In genomic region chr1:242425232-242425631, GRCh38 we compare ENCODE assay signal across 13 cellular contexts.
DNase-seq lines count a peak whose midpoint lies in the region; ATAC-seq and TF ChIP-seq lines count a peak whose summit lies in the region.
"Had no signal": no experiment of that assay in that cellular context is flagged by ENCODE, and none has a peak within 500 bp of the region (broad histone marks: within the 10 kb centered on the region; RNA-seq: fewer than 3 reads in every experiment).

No MANE protein-coding gene starts in this region.

- peak; percentile 10 for DNase-seq in activated CD4-positive, alpha-beta memory T cell treated with anti-CD3 and anti-CD28 coated beads for 36 hours
- no peak for DNase-seq in activated CD4-positive, alpha-beta memory T cell treated with anti-CD3 and anti-CD28 coated beads, Interleukin-2, amount 10 ng/mL, durations not matched to agents 7 days and 5 days
- DNase-seq in OCI-LY7 (ENCODE audit: low spot score) (peak; percentile 25), neural crest cell (ENCODE audit: low read depth, low spot score) (no peak), immature natural killer cell (no peak)
- no peak for DNase-seq in effector CD8-positive, alpha-beta T cell (lab: John Stamatoyannopoulos, UW)
- DNase-seq: NCI-H446 treated with DMSO at 0.1 percent for 48 hours, T1000 had no signal

- no peaks in the 10 kb centered on the region for H3K27me3 Mint-ChIP-seq in activated CD4-positive, alpha-beta memory T cell treated with anti-CD3 and anti-CD28 coated beads for 36 hours
- no peaks in the 10 kb centered on the region for H3K27me3 Mint-ChIP-seq in activated CD4-positive, alpha-beta memory T cell treated with anti-CD3 and anti-CD28 coated beads, Interleukin-2, amount 10 ng/mL, durations not matched to agents 7 days and 5 days
- H3K27me3 Mint-ChIP-seq in neural crest cell (ENCODE audit: low read depth), result peaks cover 2% of the 10 kb centered on the region
- H3K27me3 Mint-ChIP-seq in immature natural killer cell (ENCODE audit: low read depth in 3 of 3), result peaks cover 0 to 3% (median 0%) of the 10 kb centered on the region in 3 donors

- no peaks in the 10 kb centered on the region for H3K4me1 Mint-ChIP-seq in activated CD4-positive, alpha-beta memory T cell treated with anti-CD3 and anti-CD28 coated beads for 36 hours (ENCODE audit: low read depth)
- H3K4me1 Mint-ChIP-seq in activated CD4-positive, alpha-beta memory T cell treated with anti-CD3 and anti-CD28 coated beads, Interleukin-2, amount 10 ng/mL, durations not matched to agents 7 days and 5 days, result no peaks in the 10 kb centered on the region
- H3K4me1 Mint-ChIP-seq in neural crest cell (no peaks in the 10 kb centered on the region), immature natural killer cell (no peaks in the 10 kb centered on the region)
- H3K4me1 Mint-ChIP-seq: B cell had no signal

- intact Hi-C loops in activated CD4-positive, alpha-beta memory T cell treated with anti-CD3 and anti-CD28 coated beads for 36 hours (cut with micrococcal nuclease), result no loop called here
- intact Hi-C loops in OCI-LY7 (cut with micrococcal nuclease; ENCODE audit: unreplicated experiment), result no loop called here

- H3K27ac Mint-ChIP-seq in activated CD4-positive, alpha-beta memory T cell treated with anti-CD3 and anti-CD28 coated beads for 36 hours, result no peak overlapping the region
- no peak overlapping the region for H3K27ac Mint-ChIP-seq in activated CD4-positive, alpha-beta memory T cell treated with anti-CD3 and anti-CD28 coated beads, Interleukin-2, amount 10 ng/mL, durations not matched to agents 7 days and 5 days
- H3K27ac Mint-ChIP-seq in neural crest cell (ENCODE audit: unreplicated experiment) (no peak overlapping the region), immature natural killer cell (no peak overlapping the region)
- H3K27ac Mint-ChIP-seq: activated T-helper 1 cell treated with anti-CD3 and anti-CD28 coated beads, Interleukin-12 subunit alpha, Interleukin-12 subunit beta, Interleukin-2, Interleukin-4 antibody, amounts not matched to agents 30 ng/mL and 10 ng/mL and 1 ng/mL, durations not matched to agents 14 hours and 24 hours and 36 hours; B cell had no signal

- H4K20me1 ChIP-seq in OCI-LY7 (ENCODE audit: insufficient read depth, low read length), result no peaks in the 10 kb centered on the region

- H3K9me2 ChIP-seq in OCI-LY7 (ENCODE audit: insufficient read depth, low read length), result no peaks in the 10 kb centered on the region

- no peak overlapping the region for H3K4me3 Mint-ChIP-seq in activated CD4-positive, alpha-beta memory T cell treated with anti-CD3 and anti-CD28 coated beads for 36 hours
- no peak overlapping the region for H3K4me3 Mint-ChIP-seq in activated CD4-positive, alpha-beta memory T cell treated with anti-CD3 and anti-CD28 coated beads, Interleukin-2, amount 10 ng/mL, durations not matched to agents 7 days and 5 days
- H3K4me3 Mint-ChIP-seq in neural crest cell, result no peak overlapping the region
- H3K4me3 Mint-ChIP-seq in immature natural killer cell, result no peak overlapping the region
- H3K4me3 Mint-ChIP-seq: activated T-helper 1 cell treated with anti-CD3 and anti-CD28 coated beads, Interleukin-12 subunit alpha, Interleukin-12 subunit beta, Interleukin-2, Interleukin-4 antibody, amounts not matched to agents 30 ng/mL and 10 ng/mL and 1 ng/mL, durations not matched to agents 14 hours and 24 hours and 36 hours; B cell had no signal

- H3K4me3 ChIP-seq in OCI-LY7 (ENCODE audit: low read depth, low read length, poor library complexity, severe bottlenecking), result no peak overlapping the region

- TF ChIP-seq CTCF in OCI-LY7 (conservative IDR thresholded peaks at IDR 0.05; ENCODE audit: low read length) (peak; percentile 60), neural crest cell (conservative IDR thresholded peaks at IDR 0.05) (peak; percentile 40)

- H3K4me2 ChIP-seq in OCI-LY7 (ENCODE audit: low read length), result no peak overlapping the region

- H3K36me3 ChIP-seq in OCI-LY7 (ENCODE audit: insufficient read depth, low read length), result no peaks in the 10 kb centered on the region

- no peaks in the 10 kb centered on the region for H3K9me3 ChIP-seq in OCI-LY7 (ENCODE audit: low read length)

- no peaks in the 10 kb centered on the region for H3K9me3 Mint-ChIP-seq in activated CD4-positive, alpha-beta memory T cell treated with anti-CD3 and anti-CD28 coated beads for 36 hours
- no peaks in the 10 kb centered on the region for H3K9me3 Mint-ChIP-seq in activated CD4-positive, alpha-beta memory T cell treated with anti-CD3 and anti-CD28 coated beads, Interleukin-2, amount 10 ng/mL, durations not matched to agents 7 days and 5 days
- H3K9me3 Mint-ChIP-seq in neural crest cell (no peaks in the 10 kb centered on the region), immature natural killer cell (peaks cover 0 to 3% (median under 1%) of the 10 kb centered on the region in 6 donors)
- H3K9me3 Mint-ChIP-seq: activated T-helper 1 cell treated with anti-CD3 and anti-CD28 coated beads, Interleukin-12 subunit alpha, Interleukin-12 subunit beta, Interleukin-2, Interleukin-4 antibody, amounts not matched to agents 30 ng/mL and 10 ng/mL and 1 ng/mL, durations not matched to agents 14 hours and 24 hours and 36 hours had no signal

- POLR2A ChIA-PET in activated CD4-positive, alpha-beta memory T cell treated with anti-CD3 and anti-CD28 coated beads for 36 hours (lab: Charles Lee), result no interaction called here
- POLR2A ChIA-PET in activated CD4-positive, alpha-beta memory T cell treated with anti-CD3 and anti-CD28 coated beads, Interleukin-2, amount 10 ng/mL, durations not matched to agents 7 days and 5 days (lab: Charles Lee), result no interaction called here
- POLR2A ChIA-PET in OCI-LY7 (lab: Charles Lee), result interaction anchor here (0.7 to 1.3 kb wide), 2 partner anchors 8 to 11 kb away, joined by 3 to 4 read pairs; no protein-coding TSS in a partner anchor

- H2AFZ ChIP-seq in OCI-LY7 (ENCODE audit: low read length), result no peak overlapping the region

- H3K4me1 ChIP-seq in OCI-LY7 (ENCODE audit: insufficient read depth, low read length, poor library complexity, severe bottlenecking), result no peaks in the 10 kb centered on the region

- CTCF ChIA-PET in activated CD4-positive, alpha-beta memory T cell treated with anti-CD3 and anti-CD28 coated beads for 36 hours (lab: Charles Lee), result interaction anchor here (0.7 kb wide), 1 partner anchor 30 kb away, joined by 3 read pairs; no protein-coding TSS in a partner anchor
- CTCF ChIA-PET in activated CD4-positive, alpha-beta memory T cell treated with anti-CD3 and anti-CD28 coated beads, Interleukin-2, amount 10 ng/mL, durations not matched to agents 7 days and 5 days (lab: Charles Lee), result no interaction called here
- CTCF ChIA-PET in OCI-LY7 (lab: Charles Lee; ENCODE audit: unreplicated experiment), result interaction anchor here (0.6 kb wide), 1 partner anchor 1708 kb away, joined by 3 read pairs; no protein-coding TSS in a partner anchor

- H3K79me2 ChIP-seq in OCI-LY7 (ENCODE audit: insufficient read depth, low read depth, low read length), result no peaks in the 10 kb centered on the region

- no peak overlapping the region for H3K27ac ChIP-seq in OCI-LY7 (ENCODE audit: low read depth, low read length, poor library complexity, severe bottlenecking)

- ATAC-seq in HG02885 (IDR thresholded peaks at IDR 0.05; ENCODE audit: poor library complexity, unreplicated experiment) (peak; percentile 60), HG02571 (IDR thresholded peaks at IDR 0.05; ENCODE audit: unreplicated experiment) (no peak)
- ATAC-seq: sciatic nerve had no signal

- no peaks in the 10 kb centered on the region for H3K36me3 Mint-ChIP-seq in activated CD4-positive, alpha-beta memory T cell treated with anti-CD3 and anti-CD28 coated beads for 36 hours
- no peaks in the 10 kb centered on the region for H3K36me3 Mint-ChIP-seq in activated CD4-positive, alpha-beta memory T cell treated with anti-CD3 and anti-CD28 coated beads, Interleukin-2, amount 10 ng/mL, durations not matched to agents 7 days and 5 days (ENCODE audit: low read depth)
- H3K36me3 Mint-ChIP-seq in neural crest cell (ENCODE audit: low read depth) (no peaks in the 10 kb centered on the region), immature natural killer cell (no peaks in the 10 kb centered on the region)

- no TSS peak for BruUV-seq in OCI-LY7 (replicated peaks; lab: Mats Ljungman, UMichigan)

Comparison
In these comparisons a context has a peak if more than half of its experiments do, and no peak if none do; other contexts are left out.
1. DNase-seq: peak in activated CD4-positive, alpha-beta memory T cell treated with anti-CD3 and anti-CD28 coated beads for 36 hours (single experiment) and OCI-LY7 (single experiment); none in activated CD4-positive, alpha-beta memory T cell treated with anti-CD3 and anti-CD28 coated beads, Interleukin-2, amount 10 ng/mL, durations not matched to agents 7 days and 5 days (single experiment), neural crest cell (single experiment), immature natural killer cell (0 of 3) and effector CD8-positive, alpha-beta T cell (single experiment).